In genomic region chr2:11819235-11819729, GRCh38 we compare ENCODE assay signal across 24 cellular contexts.
"Had no signal": no experiment of that assay in that cellular context is flagged by ENCODE, and none has a peak within 500 bp of the region (broad histone marks: within the 10 kb centered on the region; RNA-seq: fewer than 3 reads in every experiment).

No MANE protein-coding gene starts in this region.

- H3K36me3 ChIP-seq: neutrophil had no signal

- H3K4me1 ChIP-seq: colonic mucosa, parathyroid adenoma, right lobe of liver, thyroid gland, vagina had no signal

- H3K9ac ChIP-seq: parathyroid adenoma had no signal

- H3K4me3 ChIP-seq: colonic mucosa, esophagus squamous epithelium, lung, right lobe of liver, stomach, thyroid gland, vagina had no signal

- H2AFZ ChIP-seq: parathyroid adenoma had no signal

- H3K79me2 ChIP-seq: parathyroid adenoma had no signal

- H3K27ac ChIP-seq: colonic mucosa, esophagus squamous epithelium, neutrophil, parathyroid adenoma, right lobe of liver, stomach, thyroid gland, vagina had no signal

- ATAC-seq: left ventricle myocardium superior; natural killer cell treated with Interleukin-12 subunit alpha and Interleukin-12 subunit beta and Interleukin-15 and Interleukin-18, amount 100 ng/mL, for 72 hours; stimulated activated effector memory CD8-positive, alpha-beta T cell treated with anti-CD3 and anti-CD28 coated beads, Interleukin-12 subunit alpha, Interleukin-12 subunit beta, amount 100 ng/mL, for 72 hours had no signal

- FAIRE-seq: keratinocyte, small intestine had no signal

- DNase-seq: colonic mucosa; effector CD8-positive, alpha-beta T cell; endodermal cell; esophagus squamous epithelium; foreskin melanocyte; hypothalamus; left ventricle myocardium superior; naive B cell; right lobe of liver; small intestine; stimulated activated CD4-positive, alpha-beta T cell treated with anti-CD3 and anti-CD28 coated beads, Interleukin-12 subunit alpha, Interleukin-12 subunit beta, amount 100 ng/mL, for 4 hours; stimulated activated CD4-positive, alpha-beta T cell treated with anti-CD3 and anti-CD28 coated beads, Interleukin-1b, Interleukin-23, amount 100 ng/mL, for 48 hours; stimulated activated CD4-positive, alpha-beta T cell treated with anti-CD3 and anti-CD28 coated beads, Interleukin-4, amount 100 ng/mL, for 1 hour; stimulated activated naive CD4-positive, alpha-beta T cell treated with Interleukin-2 at 50 U/mL for 16 hours; stomach; thyroid gland; trophoblast cell had no signal

- H3K9me3 ChIP-seq: colonic mucosa, esophagus squamous epithelium, neutrophil, right lobe of liver, stomach, thyroid gland, vagina had no signal

- H3K27me3 ChIP-seq: colonic mucosa, esophagus squamous epithelium, neutrophil, right lobe of liver, stomach, thyroid gland, vagina had no signal
